ENCODE assay signal across 8 cellular contexts in genomic region chr7:131026297-131027003, GRCh38.
DNase-seq lines count a peak whose midpoint lies in the region; ATAC-seq lines count a peak whose summit lies in the region.

No MANE protein-coding gene starts in this region.

- peak overlapping the region; percentile 72 to 83 (median 80) for H3K4me3 Mint-ChIP-seq in CD4-positive, CD25-positive, alpha-beta regulatory T cell

- peak in 1 of 2 donors; percentile 9 for ATAC-seq in CD4-positive, CD25-positive, alpha-beta regulatory T cell (ENCODE audit: low read depth in 2 of 2)
- ATAC-seq in GM21529 (IDR thresholded peaks at IDR 0.05; ENCODE audit: unreplicated experiment), result peak; percentile 50
- no peak for ATAC-seq in HG03045 (IDR thresholded peaks at IDR 0.05; ENCODE audit: unreplicated experiment)

- peaks cover 34% of the 10 kb centered on the region for H3K36me3 Mint-ChIP-seq in CD4-positive, CD25-positive, alpha-beta regulatory T cell

- H3K27ac ChIP-seq in CD4-positive, CD25-positive, alpha-beta regulatory T cell (ENCODE audit: insufficient read depth, low read length, poor library complexity, severe bottlenecking), result peak overlapping the region; percentile 72

- peaks cover 44 to 93% (median 71%) of the 10 kb centered on the region in 4 donors for H3K4me1 Mint-ChIP-seq in CD4-positive, CD25-positive, alpha-beta regulatory T cell

- H3K27ac Mint-ChIP-seq in CD4-positive, CD25-positive, alpha-beta regulatory T cell, result peak overlapping the region; percentile 68 to 94 (median 74)

- no peaks in the 10 kb centered on the region for H3K27me3 ChIP-seq in CD4-positive, CD25-positive, alpha-beta regulatory T cell (ENCODE audit: control insufficient read depth, insufficient read depth, low read length)

- peak overlapping the region; percentile 65 for H3K4me3 ChIP-seq in CD4-positive, CD25-positive, alpha-beta regulatory T cell (ENCODE audit: low read depth, low read length)

- H3K36me3 ChIP-seq in CD4-positive, CD25-positive, alpha-beta regulatory T cell (ENCODE audit: control insufficient read depth, insufficient read depth, low read length), result peaks cover 11% of the 10 kb centered on the region

- H3K9me3 ChIP-seq in CD4-positive, CD25-positive, alpha-beta regulatory T cell (ENCODE audit: control insufficient read depth in 2 of 2, low read length in 2 of 2), result no peaks in the 10 kb centered on the region

- H3K4me1 ChIP-seq in CD4-positive, CD25-positive, alpha-beta regulatory T cell (ENCODE audit: control insufficient read depth, insufficient read depth, low read length, poor library complexity, severe bottlenecking), result peaks cover 79% of the 10 kb centered on the region

- no peak for DNase-seq in CD4-positive, CD25-positive, alpha-beta regulatory T cell
- peak; percentile 4 for DNase-seq in OCI-M1 (lab: John Stamatoyannopoulos, UW)
- peak; percentile 71 for DNase-seq in fibroblast of peridontal ligament (ENCODE audit: extremely low read depth)
- DNase-seq in retina, result no peak
- DNase-seq in superior temporal gyrus (ENCODE audit: extremely low spot score), result no peak
- no peak for DNase-seq in H4 (ENCODE audit: low spot score)

- no peaks in the 10 kb centered on the region for H3K27me3 Mint-ChIP-seq in CD4-positive, CD25-positive, alpha-beta regulatory T cell

- peaks cover 0 to 5% (median 0%) of the 10 kb centered on the region in 7 donors for H3K9me3 Mint-ChIP-seq in CD4-positive, CD25-positive, alpha-beta regulatory T cell

Comparison
In these comparisons a context has a peak if more than half of its experiments do, and no peak if none do; other contexts are left out.
1. DNase-seq: peak in OCI-M1 (single experiment) and fibroblast of peridontal ligament (single experiment); none in CD4-positive, CD25-positive, alpha-beta regulatory T cell (0 of 3), retina (single experiment), superior temporal gyrus (single experiment) and H4 (single experiment).